In genomic region chr17:81831957-81832607, GRCh38 we compare ENCODE assay signal across 6 cellular contexts. TPM values are rescaled to one million over a fixed set of nuclear protein-coding genes. Genes with fewer than 3 reads are reported as not detected.
DNase-seq lines count a peak whose midpoint lies in the region; ATAC-seq and TF ChIP-seq lines count a peak whose summit lies in the region.

No MANE protein-coding gene starts in this region.

- H3K9me3 ChIP-seq in heart right ventricle, result no peaks in the 10 kb centered on the region

- intact Hi-C loops in heart right ventricle (cut with DNase I), result loop anchor here in 1 of 10 donors (5.0 kb wide), 1 partner anchor 40 kb away; the partner anchor contains the start of gene ARHGDIA

- H3K36me3 ChIP-seq in heart right ventricle, result peaks cover 0 to 5% (median 0%) of the 10 kb centered on the region in 9 donors

- no peak for DNase-seq in AG04449 (ENCODE audit: low read depth, low spot score)
- peak; percentile 28 to 38 for DNase-seq in activated CD4-positive, alpha-beta T cell treated with anti-CD3 and anti-CD28 coated beads, Interleukin-2, amount 50 U/mL, for 24 hours (ENCODE audit: low read depth in 1 of 2, low spot score in 1 of 2)
- no peak for DNase-seq in heart right ventricle
- peak; percentile 34 for DNase-seq in stimulated activated CD8-positive, alpha-beta memory T cell treated with anti-CD3 and anti-CD28 coated beads, Interleukin-4, amount 100 ng/mL, for 24 hours (ENCODE audit: low read depth)
- DNase-seq in NCI-H1930 (lab: John Stamatoyannopoulos, UW), result no peak

- no peaks in the 10 kb centered on the region for H3K27me3 ChIP-seq in heart right ventricle

- CTCF ChIA-PET in AG04449 (lab: Yijun Ruan, JAX), result no interaction called here

- ATAC-seq in HG03280 (IDR thresholded peaks at IDR 0.05; ENCODE audit: unreplicated experiment), result peak; percentile 11
- peak in 6 of 8 donors; percentile 23 to 56 (median 45) for ATAC-seq in heart right ventricle

- peaks cover 12 to 37% (median 27%) of the 10 kb centered on the region in 9 donors for H3K4me1 ChIP-seq in heart right ventricle

- no peak for TF ChIP-seq CTCF in AG04449 (IDR thresholded peaks at IDR 0.05; ENCODE audit: insufficient read depth, low read length, missing control alignments)
- no peak for TF ChIP-seq CTCF in heart right ventricle (IDR thresholded peaks at IDR 0.05)

- H3K27ac ChIP-seq in heart right ventricle, result peak overlapping the region; percentile 72 to 96 (median 92)

- POLR2A ChIA-PET in AG04449 (lab: Yijun Ruan, JAX), result interaction anchor here (1.3 kb wide), 1 partner anchor 29 kb away, joined by 3 read pairs; the partner anchor contains the start of gene P4HB

- H3K4me3 ChIP-seq in AG04449 (ENCODE audit: low read depth, low read length) (peak overlapping the region; percentile 85), heart right ventricle (peak overlapping the region; percentile 61 to 94 (median 89))

- 20 to 21% methylated on average over 18 of the region's 18 CpGs for WGBS in heart right ventricle, 2 donors

RNA-seq across cellular contexts. Expression of gene MCRIP1, which starts 1.0 kb away (rescaled TPM):
- total RNA-seq in heart right ventricle, result 100 to 1,000 TPM in 2 of 10 donors, 10 to 100 TPM in 8; 75.1 to 105 (median 88.8) TPM
- polyA plus RNA-seq in heart right ventricle, result 100 to 1,000 TPM; 199 to 239 TPM

RNA-seq across cellular contexts. Expression of gene PPP1R27, which starts 2.8 kb away (rescaled TPM):
- total RNA-seq in heart right ventricle, result under 1 TPM in 1 of 10 donors, not detected in 9; 0.31 TPM
- polyA plus RNA-seq in heart right ventricle, result under 1 TPM in 1 of 2 donors, not detected in 1; 0.14 TPM

RNA-seq across cellular contexts. Expression of gene GCGR, which starts 28.1 kb away (rescaled TPM):
- total RNA-seq in heart right ventricle, result not detected
- under 1 TPM in 1 of 2 donors, not detected in 1; 0.03 TPM for polyA plus RNA-seq in heart right ventricle

RNA-seq across cellular contexts. Expression of gene P4HB, which starts 28.3 kb away (rescaled TPM):
- 100 to 1,000 TPM; 244 to 801 (median 332) TPM for total RNA-seq in heart right ventricle
- 100 to 1,000 TPM; 284 to 536 TPM for polyA plus RNA-seq in heart right ventricle

RNA-seq across cellular contexts. Expression of gene ARHGDIA, which starts 39.1 kb away (rescaled TPM):
- 100 to 1,000 TPM in 7 of 10 donors, 10 to 100 TPM in 3; 89.9 to 263 (median 110) TPM for total RNA-seq in heart right ventricle
- polyA plus RNA-seq in heart right ventricle, result 100 to 1,000 TPM in 1 of 2 donors, 10 to 100 TPM in 1; 97.2 to 251 TPM

Comparison
In these comparisons a context has a peak if more than half of its experiments do, and no peak if none do; other contexts are left out.
1. DNase-seq: peak in activated CD4-positive, alpha-beta T cell treated with anti-CD3 and anti-CD28 coated beads, Interleukin-2, amount 50 U/mL, for 24 hours (2 of 2) and stimulated activated CD8-positive, alpha-beta memory T cell treated with anti-CD3 and anti-CD28 coated beads, Interleukin-4, amount 100 ng/mL, for 24 hours (single experiment); none in AG04449 (single experiment), heart right ventricle (0 of 2) and NCI-H1930 (0 of 2).